In genomic region chr17:17421346-17422216, GRCh38 we compare ENCODE assay signal across 12 cellular contexts.
"Had no signal": no experiment of that assay in that cellular context is flagged by ENCODE, and none has a peak within 500 bp of the region (broad histone marks: within the 10 kb centered on the region; RNA-seq: fewer than 3 reads in every experiment).

No MANE protein-coding gene starts in this region.

- H3K36me3 Mint-ChIP-seq: naive thymus-derived CD8-positive, alpha-beta T cell; T-cell had no signal

- H3K36me3 ChIP-seq: neutrophil, spleen, thyroid gland, vagina had no signal

- H3K27ac Mint-ChIP-seq: dendritic cell treated with granulocyte-macrophage colony-stimulating factor and Interleukin-4, amounts not matched to agents 40 ng/mL and 50 ng/mL, for 4 days; T-cell had no signal

- DNase-seq: activated CD4-positive, alpha-beta T cell treated with anti-CD3 and anti-CD28 coated beads, Interleukin-2, amount 50 U/mL, for 4 hours; activated CD4-positive, CD25-positive, alpha-beta regulatory T cell treated with anti-CD3 and anti-CD28 coated beads, Interleukin-2, amount 50 U/mL, for 72 hours; activated naive CD4-positive, alpha-beta T cell treated with Interleukin-2 at 50 U/mL for 16 hours; activated T-cell treated with anti-CD3 and anti-CD28 coated beads for 4 hours; spleen; T-cell; T-helper 9 cell had no signal

- H3K4me3 ChIP-seq: spleen, thyroid gland, vagina had no signal

- ATAC-seq: naive thymus-derived CD8-positive, alpha-beta T cell; T-cell had no signal

- H3K27me3 Mint-ChIP-seq: dendritic cell treated with granulocyte-macrophage colony-stimulating factor and Interleukin-4, amounts not matched to agents 40 ng/mL and 50 ng/mL, for 4 days; naive thymus-derived CD8-positive, alpha-beta T cell; T-cell had no signal

- H3K27me3 ChIP-seq: neutrophil, spleen, thyroid gland, vagina had no signal

- H3K27ac ChIP-seq: neutrophil, vagina had no signal

- H3K4me3 Mint-ChIP-seq: dendritic cell treated with granulocyte-macrophage colony-stimulating factor and Interleukin-4, amounts not matched to agents 40 ng/mL and 50 ng/mL, for 4 days; naive thymus-derived CD8-positive, alpha-beta T cell; T-cell had no signal

- H3K9me3 Mint-ChIP-seq: T-cell had no signal

- H3K9me3 ChIP-seq: thyroid gland, vagina had no signal
